ENCODE assay signal across 1 cellular context in genomic region chr9:130364619-130365322, GRCh38.
TF ChIP-seq lines count a peak whose summit lies in the region.

No MANE protein-coding gene starts in this region.

TF ChIP-seq in GM23338, 12 proteins besides CTCF, POLR2A, EP300 and RAD21 (continued from another document):
- TF ChIP-seq ZNF462 (CRISPR knock-in tag; IDR thresholded peaks at IDR 0.05) (no peak), POLR2AphosphoS5 (IDR thresholded peaks at IDR 0.05; ENCODE audit: low read depth) (no peak), ETS1 (IDR thresholded peaks at IDR 0.05) (no peak), NANOG (IDR thresholded peaks at IDR 0.05; ENCODE audit: borderline replicate concordance) (no peak), ZNF331 (CRISPR knock-in tag; IDR thresholded peaks at IDR 0.05; ENCODE audit: low read depth) (no peak), EZH2 (IDR thresholded peaks at IDR 0.05; ENCODE audit: low read depth, unreplicated experiment) (no peak)
